16 cellular contexts compared by ENCODE assay signal in genomic region chr17:21262259-21262993, GRCh38. TPM values are rescaled to one million over a fixed set of nuclear protein-coding genes. Genes with fewer than 3 reads are reported as not detected.
DNase-seq lines count a peak whose midpoint lies in the region; ATAC-seq and TF ChIP-seq lines count a peak whose summit lies in the region.
"Had no signal": no experiment of that assay in that cellular context is flagged by ENCODE, and none has a peak within 500 bp of the region (broad histone marks: within the 10 kb centered on the region; RNA-seq: fewer than 3 reads in every experiment).

No MANE protein-coding gene starts in this region.

- ATAC-seq in T-helper 17 cell, result no peak
- peak; percentile 13 for ATAC-seq in esophagus mucosa
- no peak for ATAC-seq in GM18909 (IDR thresholded peaks at IDR 0.05; ENCODE audit: poor library complexity, unreplicated experiment)
- ATAC-seq in PC-3, result no peak
- ATAC-seq: GM23338 had no signal

- no peaks in the 10 kb centered on the region for H3F3A ChIP-seq in PC-3 (ENCODE audit: low read length, unreplicated experiment)

- DNase-seq in T-helper 17 cell (no peak), trophoblast cell (no peak), NCI-H69 (lab: John Stamatoyannopoulos, UW) (no peak), PC-3 (no peak)
- DNase-seq: BE2C; C1 segment of cervical spinal cord; CD4-positive, CD25-positive, alpha-beta regulatory T cell; CD8-positive, alpha-beta memory T cell; COR-L47; DMS 273 treated with DMSO at 0.1 percent for 48 hours; HFFc6; KBM-7 had no signal

- H3K9me2 ChIP-seq in PC-3 (replicated peaks; ENCODE audit: low read length), result no peaks in the 10 kb centered on the region

- H2AK5ac ChIP-seq in trophoblast cell (ENCODE audit: low read length), result no peak overlapping the region

- no peak overlapping the region for H2BK120ac ChIP-seq in trophoblast cell (ENCODE audit: insufficient read depth, low read length, poor library complexity)

- no peak overlapping the region for H3K4me3 Mint-ChIP-seq in T-helper 17 cell
- H3K4me3 Mint-ChIP-seq: CD4-positive, CD25-positive, alpha-beta regulatory T cell; CD8-positive, alpha-beta memory T cell; GM23338; HFFc6 had no signal

- H3K27ac Mint-ChIP-seq in T-helper 17 cell, result peak overlapping the region; percentile 34
- H3K27ac Mint-ChIP-seq: CD4-positive, CD25-positive, alpha-beta regulatory T cell; GM23338; HFFc6 had no signal

- no peak overlapping the region for H3K14ac ChIP-seq in trophoblast cell (ENCODE audit: low read length)

- no peak overlapping the region for H3K27ac ChIP-seq in HEK293 (ENCODE audit: extremely low read depth, low read depth, low read length)
- H3K27ac ChIP-seq in trophoblast cell (ENCODE audit: low read depth, low read length), result no peak overlapping the region
- H3K27ac ChIP-seq in PC-3 (ENCODE audit: low read length), result no peak overlapping the region

- H3K79me2 ChIP-seq in trophoblast cell (ENCODE audit: control insufficient read depth, insufficient read depth, low read length, poor library complexity), result no peaks in the 10 kb centered on the region
- H3K79me2 ChIP-seq in PC-3 (ENCODE audit: low read length), result no peaks in the 10 kb centered on the region

- H3K4me3 ChIP-seq in HEK293 (ENCODE audit: low read depth, low read length) (no peak overlapping the region), trophoblast cell (ENCODE audit: low read depth, low read length) (peak overlapping the region; percentile 39), PC-3 (ENCODE audit: low read length) (no peak overlapping the region)
- H3K4me3 ChIP-seq: GM23338 had no signal

- no peaks in the 10 kb centered on the region for H3K36me3 Mint-ChIP-seq in T-helper 17 cell (ENCODE audit: low read depth)
- H3K36me3 Mint-ChIP-seq: CD4-positive, CD25-positive, alpha-beta regulatory T cell; CD8-positive, alpha-beta memory T cell had no signal

- H2BK5ac ChIP-seq in trophoblast cell (ENCODE audit: low read depth, low read length, poor library complexity), result no peak overlapping the region

- H3K4me2 ChIP-seq in trophoblast cell (ENCODE audit: low read length), result no peak overlapping the region
- H3K4me2 ChIP-seq in PC-3 (ENCODE audit: low read length), result no peak overlapping the region
- H3K4me2 ChIP-seq: GM23338 had no signal

- intact Hi-C loops in PC-3 (cut with micrococcal nuclease), result no loop called here

- peaks cover 12% of the 10 kb centered on the region for H3K27me3 Mint-ChIP-seq in T-helper 17 cell

- H3K36me3 ChIP-seq in HEK293 (ENCODE audit: control insufficient read depth in 2 of 2, insufficient read depth in 1 of 2, low read length in 2 of 2), result no peaks in the 10 kb centered on the region
- no peaks in the 10 kb centered on the region for H3K36me3 ChIP-seq in trophoblast cell (ENCODE audit: control insufficient read depth in 1 of 2, insufficient read depth in 2 of 2, low read length in 2 of 2)
- no peaks in the 10 kb centered on the region for H3K36me3 ChIP-seq in PC-3 (ENCODE audit: low read depth, low read length)
- H3K36me3 ChIP-seq: BE2C had no signal

- H3K23ac ChIP-seq in trophoblast cell (ENCODE audit: low read length), result no peak overlapping the region

- no peak overlapping the region for H2AFZ ChIP-seq in trophoblast cell (ENCODE audit: insufficient read depth, low read length, poor library complexity)
- no peak overlapping the region for H2AFZ ChIP-seq in PC-3 (ENCODE audit: low read length)
- H2AFZ ChIP-seq: GM23338 had no signal

- no peaks in the 10 kb centered on the region for H3K9me3 ChIP-seq in HEK293 (ENCODE audit: control insufficient read depth, insufficient read depth, low read depth, low read length)
- no peaks in the 10 kb centered on the region for H3K9me3 ChIP-seq in T-helper 17 cell (ENCODE audit: control insufficient read depth, low read length, poor library complexity, severe bottlenecking)
- no peaks in the 10 kb centered on the region for H3K9me3 ChIP-seq in trophoblast cell (ENCODE audit: insufficient read depth, low read depth, low read length)
- H3K9me3 ChIP-seq in PC-3 (ENCODE audit: low read length), result no peaks in the 10 kb centered on the region
- H3K9me3 ChIP-seq: BE2C had no signal

- no peak overlapping the region for H3K9ac ChIP-seq in trophoblast cell (ENCODE audit: low read length)
- H3K9ac ChIP-seq in PC-3 (ENCODE audit: low read length), result no peak overlapping the region

- no peak overlapping the region for H4K12ac ChIP-seq in trophoblast cell (ENCODE audit: low read depth, low read length)

- no CpG with 5 or more reads among the region's 12 CpGs for WGBS in trophoblast cell (ENCODE audit: extremely low coverage, insufficient coverage, insufficient read length)

- no peaks in the 10 kb centered on the region for H4K20me1 ChIP-seq in PC-3 (ENCODE audit: low read length)

- H3K27me3 ChIP-seq in trophoblast cell (ENCODE audit: insufficient read depth, low read length) (no peaks in the 10 kb centered on the region), PC-3 (ENCODE audit: low read length) (no peaks in the 10 kb centered on the region)
- H3K27me3 ChIP-seq: BE2C had no signal

- no peak overlapping the region for H4K8ac ChIP-seq in trophoblast cell (ENCODE audit: low read depth, low read length)

- CTCF ChIA-PET in HEK293 (lab: Yijun Ruan, JAX) (interaction anchor here (1.1 to 1.5 kb wide), 3 partner anchors 17 to 23 kb away, joined by 3 to 8 read pairs (median 5); no protein-coding TSS in a partner anchor), PC-3 (lab: Charles Lee) (no interaction called here)

- POLR2A ChIA-PET in HEK293 (lab: Yijun Ruan, JAX), result no interaction called here
- POLR2A ChIA-PET in PC-3 (lab: Charles Lee; ENCODE audit: unreplicated experiment), result no interaction called here

- no peak overlapping the region for H3K18ac ChIP-seq in trophoblast cell (ENCODE audit: low read length)

- H3K4me1 Mint-ChIP-seq in T-helper 17 cell, result peaks cover 13% of the 10 kb centered on the region

- H3K79me1 ChIP-seq in trophoblast cell (ENCODE audit: low read length), result peaks cover 5% of the 10 kb centered on the region

- no peak overlapping the region for H4K91ac ChIP-seq in trophoblast cell (ENCODE audit: low read depth, low read length)

- TF ChIP-seq CTCF in HEK293 (tag by site-specific recombination; IDR thresholded peaks at IDR 0.05) (no peak), PC-3 (conservative IDR thresholded peaks at IDR 0.05; ENCODE audit: low read depth, low read length) (no peak)

- H3K4me1 ChIP-seq in HEK293 (ENCODE audit: control insufficient read depth, insufficient read depth, low read length) (no peaks in the 10 kb centered on the region), trophoblast cell (ENCODE audit: control insufficient read depth in 1 of 2, insufficient read depth in 2 of 2, low read length in 2 of 2) (peaks cover 3 to 6% of the 10 kb centered on the region in 2 experiments), PC-3 (ENCODE audit: insufficient read depth, low read length) (no peaks in the 10 kb centered on the region)
- H3K4me1 ChIP-seq: BE2C had no signal

- H3K4ac ChIP-seq in trophoblast cell (ENCODE audit: low read depth, low read length), result no peak overlapping the region

- H2BK12ac ChIP-seq in trophoblast cell (ENCODE audit: low read length), result no peak overlapping the region

- no TSS peak for BruUV-seq in PC-3 (replicated peaks; lab: Mats Ljungman, UMichigan)

TF ChIP-seq in HEK293, 187 proteins besides CTCF, POLR2A, EP300 and RAD21:
- TF ChIP-seq ZNF623 (tag by site-specific recombination; IDR thresholded peaks at IDR 0.05) (peak; percentile 67), ZNF692 (tag by site-specific recombination; IDR thresholded peaks at IDR 0.05) (no peak), ZNF768 (tag by site-specific recombination; IDR thresholded peaks at IDR 0.05) (peak; percentile 26; the same call in 1 of the 2 replicates)

RNA-seq across cellular contexts. Expression of gene NATD1, which starts 9.2 kb away (rescaled TPM):
- total RNA-seq in T-helper 17 cell, result 1 to 10 TPM; 4.9 to 8.4 TPM
- 2.1 TPM for total RNA-seq in esophagus mucosa
- 30.2 and 32.0 TPM in 2 replicates for polyA plus RNA-seq in trophoblast cell (2013)
- total RNA-seq in PC-3 (2014; rRNA removed), result 0.69 and 0.73 TPM in 2 replicates

RNA-seq across cellular contexts. Expression of gene MAP2K3, which starts 22.1 kb away (rescaled TPM):
- total RNA-seq in T-helper 17 cell, result 10 to 100 TPM; 61.2 to 73.0 TPM
- total RNA-seq in esophagus mucosa, result 41.3 TPM
- 23.0 and 23.8 TPM in 2 replicates for polyA plus RNA-seq in trophoblast cell (2013)
- 54.0 and 75.2 TPM in 2 replicates for total RNA-seq in PC-3 (2014; rRNA removed)

RNA-seq across cellular contexts. Expression of gene TMEM11, which starts 48.5 kb away (rescaled TPM):
- 10 to 100 TPM; 10.3 to 17.2 TPM for total RNA-seq in T-helper 17 cell
- total RNA-seq in esophagus mucosa, result 21.1 TPM
- 41.4 and 42.5 TPM in 2 replicates for polyA plus RNA-seq in trophoblast cell (2013)
- total RNA-seq in PC-3 (2014; rRNA removed), result 58.1 and 70.8 TPM in 2 replicates
